Comparison of ENCODE assay signal across 1 cellular context in the genomic region with DNA sequence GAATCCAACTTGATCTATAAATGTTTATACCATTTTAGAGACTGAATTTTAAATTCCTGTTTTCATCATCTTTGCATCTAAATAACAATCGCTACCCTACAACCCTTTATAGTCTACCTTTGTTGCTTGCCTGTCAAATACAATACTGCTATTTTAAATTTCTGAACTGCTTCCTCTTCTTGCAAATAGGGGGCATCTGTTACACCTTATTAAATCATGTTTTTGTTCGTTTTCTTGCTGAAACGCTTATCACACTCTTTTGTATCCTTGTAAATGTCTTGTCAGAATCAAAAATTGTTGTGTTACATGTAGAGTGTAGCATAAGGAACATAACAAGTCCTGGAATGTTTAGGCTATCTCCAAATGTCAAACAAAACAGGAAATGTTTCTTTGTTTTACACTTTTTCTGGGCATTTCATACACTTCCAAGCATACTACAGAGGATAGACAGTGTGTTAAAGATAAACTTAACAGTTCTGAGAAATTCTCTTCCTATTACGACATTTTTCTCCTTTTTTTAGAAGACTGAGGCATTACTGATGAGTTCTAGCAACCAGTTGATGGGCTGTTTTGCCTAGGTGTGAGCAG.
TF ChIP-seq lines count a peak whose summit lies in the region.

No MANE protein-coding gene starts in this region.

TF ChIP-seq in H1, 55 proteins besides CTCF, POLR2A, EP300 and RAD21:
- TF ChIP-seq, protein P1, sequence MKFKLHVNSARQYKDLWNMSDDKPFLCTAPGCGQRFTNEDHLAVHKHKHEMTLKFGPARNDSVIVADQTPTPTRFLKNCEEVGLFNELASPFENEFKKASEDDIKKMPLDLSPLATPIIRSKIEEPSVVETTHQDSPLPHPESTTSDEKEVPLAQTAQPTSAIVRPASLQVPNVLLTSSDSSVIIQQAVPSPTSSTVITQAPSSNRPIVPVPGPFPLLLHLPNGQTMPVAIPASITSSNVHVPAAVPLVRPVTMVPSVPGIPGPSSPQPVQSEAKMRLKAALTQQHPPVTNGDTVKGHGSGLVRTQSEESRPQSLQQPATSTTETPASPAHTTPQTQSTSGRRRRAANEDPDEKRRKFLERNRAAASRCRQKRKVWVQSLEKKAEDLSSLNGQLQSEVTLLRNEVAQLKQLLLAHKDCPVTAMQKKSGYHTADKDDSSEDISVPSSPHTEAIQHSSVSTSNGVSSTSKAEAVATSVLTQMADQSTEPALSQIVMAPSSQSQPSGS (IDR thresholded peaks at IDR 0.05; ENCODE audit: low read length) = no peak
- TF ChIP-seq SP4 (IDR thresholded peaks at IDR 0.05; ENCODE audit: low read length) (no peak), GTF2F1 (IDR thresholded peaks at IDR 0.05; ENCODE audit: borderline replicate concordance, low read depth, low read length) (no peak), NANOG (IDR thresholded peaks at IDR 0.05; ENCODE audit: insufficient read depth, low read depth, low read length, poor library complexity, severe bottlenecking) (no peak), CTBP2 (IDR thresholded peaks at IDR 0.05; ENCODE audit: borderline replicate concordance, insufficient read depth, insufficient read length, low read length) (no peak), KDM5A (IDR thresholded peaks at IDR 0.05; ENCODE audit: low read length) (no peak), KDM4A (IDR thresholded peaks at IDR 0.05; ENCODE audit: low read depth, low read length, severe bottlenecking) (no peak), RXRA (IDR thresholded peaks at IDR 0.05; ENCODE audit: insufficient read depth, low read depth, low read length) (no peak), NRF1 (IDR thresholded peaks at IDR 0.05; ENCODE audit: low read depth, low read length) (no peak), TAF1 (IDR thresholded peaks at IDR 0.05; ENCODE audit: low read depth, low read length) (no peak), BRCA1 (IDR thresholded peaks at IDR 0.05; ENCODE audit: low read depth, low read length) (no peak), TEAD4 (IDR thresholded peaks at IDR 0.05; ENCODE audit: low read depth, low read length) (no peak), CBX8 (IDR thresholded peaks at IDR 0.05; ENCODE audit: borderline replicate concordance, low read depth, low read length) (no peak), CHD1 (IDR thresholded peaks at IDR 0.05; ENCODE audit: low read depth, low read length) (no peak), POU5F1 (IDR thresholded peaks at IDR 0.05; ENCODE audit: low read depth, low read length) (no peak), SP2 (IDR thresholded peaks at IDR 0.05; ENCODE audit: low read length) (no peak)
- TF ChIP-seq, protein P2, sequence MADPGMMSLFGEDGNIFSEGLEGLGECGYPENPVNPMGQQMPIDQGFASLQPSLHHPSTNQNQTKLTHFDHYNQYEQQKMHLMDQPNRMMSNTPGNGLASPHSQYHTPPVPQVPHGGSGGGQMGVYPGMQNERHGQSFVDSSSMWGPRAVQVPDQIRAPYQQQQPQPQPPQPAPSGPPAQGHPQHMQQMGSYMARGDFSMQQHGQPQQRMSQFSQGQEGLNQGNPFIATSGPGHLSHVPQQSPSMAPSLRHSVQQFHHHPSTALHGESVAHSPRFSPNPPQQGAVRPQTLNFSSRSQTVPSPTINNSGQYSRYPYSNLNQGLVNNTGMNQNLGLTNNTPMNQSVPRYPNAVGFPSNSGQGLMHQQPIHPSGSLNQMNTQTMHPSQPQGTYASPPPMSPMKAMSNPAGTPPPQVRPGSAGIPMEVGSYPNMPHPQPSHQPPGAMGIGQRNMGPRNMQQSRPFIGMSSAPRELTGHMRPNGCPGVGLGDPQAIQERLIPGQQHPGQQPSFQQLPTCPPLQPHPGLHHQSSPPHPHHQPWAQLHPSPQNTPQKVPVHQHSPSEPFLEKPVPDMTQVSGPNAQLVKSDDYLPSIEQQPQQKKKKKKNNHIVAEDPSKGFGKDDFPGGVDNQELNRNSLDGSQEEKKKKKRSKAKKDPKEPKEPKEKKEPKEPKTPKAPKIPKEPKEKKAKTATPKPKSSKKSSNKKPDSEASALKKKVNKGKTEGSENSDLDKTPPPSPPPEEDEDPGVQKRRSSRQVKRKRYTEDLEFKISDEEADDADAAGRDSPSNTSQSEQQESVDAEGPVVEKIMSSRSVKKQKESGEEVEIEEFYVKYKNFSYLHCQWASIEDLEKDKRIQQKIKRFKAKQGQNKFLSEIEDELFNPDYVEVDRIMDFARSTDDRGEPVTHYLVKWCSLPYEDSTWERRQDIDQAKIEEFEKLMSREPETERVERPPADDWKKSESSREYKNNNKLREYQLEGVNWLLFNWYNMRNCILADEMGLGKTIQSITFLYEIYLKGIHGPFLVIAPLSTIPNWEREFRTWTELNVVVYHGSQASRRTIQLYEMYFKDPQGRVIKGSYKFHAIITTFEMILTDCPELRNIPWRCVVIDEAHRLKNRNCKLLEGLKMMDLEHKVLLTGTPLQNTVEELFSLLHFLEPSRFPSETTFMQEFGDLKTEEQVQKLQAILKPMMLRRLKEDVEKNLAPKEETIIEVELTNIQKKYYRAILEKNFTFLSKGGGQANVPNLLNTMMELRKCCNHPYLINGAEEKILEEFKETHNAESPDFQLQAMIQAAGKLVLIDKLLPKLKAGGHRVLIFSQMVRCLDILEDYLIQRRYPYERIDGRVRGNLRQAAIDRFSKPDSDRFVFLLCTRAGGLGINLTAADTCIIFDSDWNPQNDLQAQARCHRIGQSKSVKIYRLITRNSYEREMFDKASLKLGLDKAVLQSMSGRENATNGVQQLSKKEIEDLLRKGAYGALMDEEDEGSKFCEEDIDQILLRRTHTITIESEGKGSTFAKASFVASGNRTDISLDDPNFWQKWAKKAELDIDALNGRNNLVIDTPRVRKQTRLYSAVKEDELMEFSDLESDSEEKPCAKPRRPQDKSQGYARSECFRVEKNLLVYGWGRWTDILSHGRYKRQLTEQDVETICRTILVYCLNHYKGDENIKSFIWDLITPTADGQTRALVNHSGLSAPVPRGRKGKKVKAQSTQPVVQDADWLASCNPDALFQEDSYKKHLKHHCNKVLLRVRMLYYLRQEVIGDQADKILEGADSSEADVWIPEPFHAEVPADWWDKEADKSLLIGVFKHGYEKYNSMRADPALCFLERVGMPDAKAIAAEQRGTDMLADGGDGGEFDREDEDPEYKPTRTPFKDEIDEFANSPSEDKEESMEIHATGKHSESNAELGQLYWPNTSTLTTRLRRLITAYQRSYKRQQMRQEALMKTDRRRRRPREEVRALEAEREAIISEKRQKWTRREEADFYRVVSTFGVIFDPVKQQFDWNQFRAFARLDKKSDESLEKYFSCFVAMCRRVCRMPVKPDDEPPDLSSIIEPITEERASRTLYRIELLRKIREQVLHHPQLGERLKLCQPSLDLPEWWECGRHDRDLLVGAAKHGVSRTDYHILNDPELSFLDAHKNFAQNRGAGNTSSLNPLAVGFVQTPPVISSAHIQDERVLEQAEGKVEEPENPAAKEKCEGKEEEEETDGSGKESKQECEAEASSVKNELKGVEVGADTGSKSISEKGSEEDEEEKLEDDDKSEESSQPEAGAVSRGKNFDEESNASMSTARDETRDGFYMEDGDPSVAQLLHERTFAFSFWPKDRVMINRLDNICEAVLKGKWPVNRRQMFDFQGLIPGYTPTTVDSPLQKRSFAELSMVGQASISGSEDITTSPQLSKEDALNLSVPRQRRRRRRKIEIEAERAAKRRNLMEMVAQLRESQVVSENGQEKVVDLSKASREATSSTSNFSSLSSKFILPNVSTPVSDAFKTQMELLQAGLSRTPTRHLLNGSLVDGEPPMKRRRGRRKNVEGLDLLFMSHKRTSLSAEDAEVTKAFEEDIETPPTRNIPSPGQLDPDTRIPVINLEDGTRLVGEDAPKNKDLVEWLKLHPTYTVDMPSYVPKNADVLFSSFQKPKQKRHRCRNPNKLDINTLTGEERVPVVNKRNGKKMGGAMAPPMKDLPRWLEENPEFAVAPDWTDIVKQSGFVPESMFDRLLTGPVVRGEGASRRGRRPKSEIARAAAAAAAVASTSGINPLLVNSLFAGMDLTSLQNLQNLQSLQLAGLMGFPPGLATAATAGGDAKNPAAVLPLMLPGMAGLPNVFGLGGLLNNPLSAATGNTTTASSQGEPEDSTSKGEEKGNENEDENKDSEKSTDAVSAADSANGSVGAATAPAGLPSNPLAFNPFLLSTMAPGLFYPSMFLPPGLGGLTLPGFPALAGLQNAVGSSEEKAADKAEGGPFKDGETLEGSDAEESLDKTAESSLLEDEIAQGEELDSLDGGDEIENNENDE (IDR thresholded peaks at IDR 0.05; ENCODE audit: insufficient replicate concordance, low read length) = no peak
- TF ChIP-seq, protein P3, sequence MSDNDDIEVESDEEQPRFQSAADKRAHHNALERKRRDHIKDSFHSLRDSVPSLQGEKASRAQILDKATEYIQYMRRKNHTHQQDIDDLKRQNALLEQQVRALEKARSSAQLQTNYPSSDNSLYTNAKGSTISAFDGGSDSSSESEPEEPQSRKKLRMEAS (IDR thresholded peaks at IDR 0.05) = no peak
- TF ChIP-seq, protein P4, sequence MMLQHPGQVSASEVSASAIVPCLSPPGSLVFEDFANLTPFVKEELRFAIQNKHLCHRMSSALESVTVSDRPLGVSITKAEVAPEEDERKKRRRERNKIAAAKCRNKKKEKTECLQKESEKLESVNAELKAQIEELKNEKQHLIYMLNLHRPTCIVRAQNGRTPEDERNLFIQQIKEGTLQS (IDR thresholded peaks at IDR 0.05; ENCODE audit: insufficient read depth, low read depth, low read length) = no peak
